ENCODE assay signal across 1 cellular context in genomic region chr22:49922926-49923325, GRCh38.
TF ChIP-seq lines count a peak whose summit lies in the region.

No MANE protein-coding gene starts in this region.

TF ChIP-seq in K562, 482 proteins besides CTCF, POLR2A, EP300 and RAD21:
- TF ChIP-seq ELF1 (tag; IDR thresholded peaks at IDR 0.05) (no peak), RBFOX2 (IDR thresholded peaks at IDR 0.05; ENCODE audit: low read depth, low read length) (0 out of 2 replicates have a peak, but pooled peaks have one; percentile 14), POLR2G (IDR thresholded peaks at IDR 0.05; ENCODE audit: low read depth, low read length) (0 out of 2 replicates have a peak, but pooled peaks have one; percentile 28)
